In genomic region chr20:31608256-31608980, GRCh38 we compare ENCODE assay signal across 1 cellular context.
A peak's percentile ranks its signal among the peaks of the same experiment; 100 is the strongest.
TF ChIP-seq lines count a peak whose summit lies in the region.

No MANE protein-coding gene starts in this region.

TF ChIP-seq in K562, 482 proteins besides CTCF, POLR2A, EP300 and RAD21 (continued from another document and continues in another):
- no peak for TF ChIP-seq CHD7 (IDR thresholded peaks at IDR 0.05; ENCODE audit: low read depth, low read length)
- TF ChIP-seq ZNF609 (CRISPR knock-in tag; IDR thresholded peaks at IDR 0.05; ENCODE audit: borderline replicate concordance), result no peak
- no peak for TF ChIP-seq E2F3 (CRISPR knock-in tag; IDR thresholded peaks at IDR 0.05)
- TF ChIP-seq PHB (CRISPR knock-in tag; IDR thresholded peaks at IDR 0.05), result peak; percentile 46; the same call in 1 of the 2 replicates
- TF ChIP-seq, protein P1, sequence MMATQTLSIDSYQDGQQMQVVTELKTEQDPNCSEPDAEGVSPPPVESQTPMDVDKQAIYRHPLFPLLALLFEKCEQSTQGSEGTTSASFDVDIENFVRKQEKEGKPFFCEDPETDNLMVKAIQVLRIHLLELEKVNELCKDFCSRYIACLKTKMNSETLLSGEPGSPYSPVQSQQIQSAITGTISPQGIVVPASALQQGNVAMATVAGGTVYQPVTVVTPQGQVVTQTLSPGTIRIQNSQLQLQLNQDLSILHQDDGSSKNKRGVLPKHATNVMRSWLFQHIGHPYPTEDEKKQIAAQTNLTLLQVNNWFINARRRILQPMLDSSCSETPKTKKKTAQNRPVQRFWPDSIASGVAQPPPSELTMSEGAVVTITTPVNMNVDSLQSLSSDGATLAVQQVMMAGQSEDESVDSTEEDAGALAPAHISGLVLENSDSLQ (IDR thresholded peaks at IDR 0.05), result no peak
- TF ChIP-seq ZNF3 (CRISPR knock-in tag; IDR thresholded peaks at IDR 0.05), result no peak
- no peak for TF ChIP-seq TRIM28 (IDR thresholded peaks at IDR 0.05)
- no peak for TF ChIP-seq SMARCC2 (IDR thresholded peaks at IDR 0.05; ENCODE audit: low read depth)
- no peak for TF ChIP-seq PTTG1 (tag; IDR thresholded peaks at IDR 0.05; ENCODE audit: low read depth)
- TF ChIP-seq CHD2 (IDR thresholded peaks at IDR 0.05; ENCODE audit: low read depth, low read length), result no peak
- TF ChIP-seq SIN3B (IDR thresholded peaks at IDR 0.05; ENCODE audit: low read depth), result no peak
- TF ChIP-seq, protein P2, sequence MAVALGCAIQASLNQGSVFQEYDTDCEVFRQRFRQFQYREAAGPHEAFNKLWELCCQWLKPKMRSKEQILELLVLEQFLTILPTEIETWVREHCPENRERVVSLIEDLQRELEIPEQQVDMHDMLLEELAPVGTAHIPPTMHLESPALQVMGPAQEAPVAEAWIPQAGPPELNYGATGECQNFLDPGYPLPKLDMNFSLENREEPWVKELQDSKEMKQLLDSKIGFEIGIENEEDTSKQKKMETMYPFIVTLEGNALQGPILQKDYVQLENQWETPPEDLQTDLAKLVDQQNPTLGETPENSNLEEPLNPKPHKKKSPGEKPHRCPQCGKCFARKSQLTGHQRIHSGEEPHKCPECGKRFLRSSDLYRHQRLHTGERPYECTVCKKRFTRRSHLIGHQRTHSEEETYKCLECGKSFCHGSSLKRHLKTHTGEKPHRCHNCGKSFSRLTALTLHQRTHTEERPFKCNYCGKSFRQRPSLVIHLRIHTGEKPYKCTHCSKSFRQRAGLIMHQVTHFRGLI (CRISPR knock-in tag; IDR thresholded peaks at IDR 0.05), result no peak
- TF ChIP-seq ZNF444 (CRISPR knock-in tag; IDR thresholded peaks at IDR 0.05), result no peak
- TF ChIP-seq, protein P3, sequence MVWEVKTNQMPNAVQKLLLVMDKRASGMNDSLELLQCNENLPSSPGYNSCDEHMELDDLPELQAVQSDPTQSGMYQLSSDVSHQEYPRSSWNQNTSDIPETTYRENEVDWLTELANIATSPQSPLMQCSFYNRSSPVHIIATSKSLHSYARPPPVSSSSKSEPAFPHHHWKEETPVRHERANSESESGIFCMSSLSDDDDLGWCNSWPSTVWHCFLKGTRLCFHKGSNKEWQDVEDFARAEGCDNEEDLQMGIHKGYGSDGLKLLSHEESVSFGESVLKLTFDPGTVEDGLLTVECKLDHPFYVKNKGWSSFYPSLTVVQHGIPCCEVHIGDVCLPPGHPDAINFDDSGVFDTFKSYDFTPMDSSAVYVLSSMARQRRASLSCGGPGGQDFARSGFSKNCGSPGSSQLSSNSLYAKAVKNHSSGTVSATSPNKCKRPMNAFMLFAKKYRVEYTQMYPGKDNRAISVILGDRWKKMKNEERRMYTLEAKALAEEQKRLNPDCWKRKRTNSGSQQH (CRISPR knock-in tag; IDR thresholded peaks at IDR 0.05), result no peak
- TF ChIP-seq ZNF717 (CRISPR knock-in tag; IDR thresholded peaks at IDR 0.05), result no peak
- TF ChIP-seq, protein P4, sequence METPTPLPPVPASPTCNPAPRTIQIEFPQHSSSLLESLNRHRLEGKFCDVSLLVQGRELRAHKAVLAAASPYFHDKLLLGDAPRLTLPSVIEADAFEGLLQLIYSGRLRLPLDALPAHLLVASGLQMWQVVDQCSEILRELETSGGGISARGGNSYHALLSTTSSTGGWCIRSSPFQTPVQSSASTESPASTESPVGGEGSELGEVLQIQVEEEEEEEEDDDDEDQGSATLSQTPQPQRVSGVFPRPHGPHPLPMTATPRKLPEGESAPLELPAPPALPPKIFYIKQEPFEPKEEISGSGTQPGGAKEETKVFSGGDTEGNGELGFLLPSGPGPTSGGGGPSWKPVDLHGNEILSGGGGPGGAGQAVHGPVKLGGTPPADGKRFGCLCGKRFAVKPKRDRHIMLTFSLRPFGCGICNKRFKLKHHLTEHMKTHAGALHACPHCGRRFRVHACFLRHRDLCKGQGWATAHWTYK (CRISPR knock-in tag; IDR thresholded peaks at IDR 0.05), result peak; percentile 49; the same call in 1 of the 2 replicates
- TF ChIP-seq USF1 (CRISPR knock-in tag; IDR thresholded peaks at IDR 0.05), result peak; percentile 20; the same call in 1 of the 2 replicates
- no peak for TF ChIP-seq PATZ1 (CRISPR knock-in tag; IDR thresholded peaks at IDR 0.05; ENCODE audit: borderline replicate concordance)
- no peak for TF ChIP-seq ZNF507 (tag; conservative IDR thresholded peaks at IDR 0.05)
- TF ChIP-seq HDAC1 (IDR thresholded peaks at IDR 0.05), result no peak; a peak in 2 of 4 replicates
- no peak for TF ChIP-seq HDAC8 (tag; IDR thresholded peaks at IDR 0.05)
- peak in 1 of 2 experiments; percentile 49; a peak in 2 of 4 replicates for TF ChIP-seq TEAD1 (CRISPR knock-in tag; IDR thresholded peaks at IDR 0.05)
- no peak for TF ChIP-seq EWSR1 (IDR thresholded peaks at IDR 0.05; ENCODE audit: borderline replicate concordance, low read depth, partially characterized antibody)
- TF ChIP-seq, protein P5, sequence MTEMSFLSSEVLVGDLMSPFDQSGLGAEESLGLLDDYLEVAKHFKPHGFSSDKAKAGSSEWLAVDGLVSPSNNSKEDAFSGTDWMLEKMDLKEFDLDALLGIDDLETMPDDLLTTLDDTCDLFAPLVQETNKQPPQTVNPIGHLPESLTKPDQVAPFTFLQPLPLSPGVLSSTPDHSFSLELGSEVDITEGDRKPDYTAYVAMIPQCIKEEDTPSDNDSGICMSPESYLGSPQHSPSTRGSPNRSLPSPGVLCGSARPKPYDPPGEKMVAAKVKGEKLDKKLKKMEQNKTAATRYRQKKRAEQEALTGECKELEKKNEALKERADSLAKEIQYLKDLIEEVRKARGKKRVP (CRISPR knock-in tag; IDR thresholded peaks at IDR 0.05), result no peak
- TF ChIP-seq ARHGAP35 (IDR thresholded peaks at IDR 0.05; ENCODE audit: partially characterized antibody), result no peak
